In genomic region chr19:40411958-40412499, GRCh38 we compare ENCODE assay signal across 25 cellular contexts. TPM values are rescaled to one million over a fixed set of nuclear protein-coding genes. Genes with fewer than 3 reads are reported as not detected.
DNase-seq lines count a peak whose midpoint lies in the region; ATAC-seq and TF ChIP-seq lines count a peak whose summit lies in the region.
"Had no signal": no experiment of that assay in that cellular context is flagged by ENCODE, and none has a peak within 500 bp of the region (broad histone marks: within the 10 kb centered on the region; RNA-seq: fewer than 3 reads in every experiment).

No MANE protein-coding gene starts in this region.

- peak overlapping the region; percentile 21 for H3K14ac ChIP-seq in neuronal stem cell (ENCODE audit: low read length)

- H3K9ac ChIP-seq in BLaER1 (peak overlapping the region; percentile 78), OCI-LY1 (ENCODE audit: low read length) (peak overlapping the region; percentile 65), neuronal stem cell (ENCODE audit: low read depth, low read length, poor library complexity) (no peak overlapping the region)

- no peak overlapping the region for H3K4me3 Mint-ChIP-seq in activated naive CD4-positive, alpha-beta T cell treated with anti-CD3 and anti-CD28 coated beads, Interleukin-2, amount 10 ng/mL, durations not matched to agents 7 days and 5 days
- no peak overlapping the region for H3K4me3 Mint-ChIP-seq in endothelial cell (ENCODE audit: unreplicated experiment)
- H3K4me3 Mint-ChIP-seq: activated naive CD8-positive, alpha-beta T cell treated with anti-CD3 and anti-CD28 coated beads, Interleukin-2, amount 50 U/mL, for 24 hours; activated T-helper 17 cell treated with anti-CD3 and anti-CD28 coated beads, Interleukin-2, amount 50 U/mL, for 72 hours; CD4-positive, CD25-positive, alpha-beta regulatory T cell had no signal

- H3K9me3 Mint-ChIP-seq in activated naive CD4-positive, alpha-beta T cell treated with anti-CD3 and anti-CD28 coated beads, Interleukin-2, amount 10 ng/mL, durations not matched to agents 7 days and 5 days: no peaks in the 10 kb centered on the region
- no peaks in the 10 kb centered on the region for H3K9me3 Mint-ChIP-seq in endothelial cell (ENCODE audit: unreplicated experiment)
- H3K9me3 Mint-ChIP-seq: activated naive CD8-positive, alpha-beta T cell treated with anti-CD3 and anti-CD28 coated beads, Interleukin-2, amount 50 U/mL, for 24 hours; activated T-helper 17 cell treated with anti-CD3 and anti-CD28 coated beads, Interleukin-2, amount 50 U/mL, for 72 hours; CD4-positive, CD25-positive, alpha-beta regulatory T cell; immature natural killer cell had no signal

- no peak for TF ChIP-seq EP300 in gastroesophageal sphincter (IDR thresholded peaks at IDR 0.05)

- H3K36me3 Mint-ChIP-seq in activated naive CD4-positive, alpha-beta T cell treated with anti-CD3 and anti-CD28 coated beads, Interleukin-2, amount 10 ng/mL, durations not matched to agents 7 days and 5 days: no peaks in the 10 kb centered on the region
- H3K36me3 Mint-ChIP-seq in endothelial cell (ENCODE audit: low read depth, unreplicated experiment): no peaks in the 10 kb centered on the region
- H3K36me3 Mint-ChIP-seq: CD4-positive, CD25-positive, alpha-beta regulatory T cell; immature natural killer cell had no signal

- H3K27ac ChIP-seq in BLaER1 (peak overlapping the region; percentile 88), OCI-LY1 (ENCODE audit: low read depth, low read length, poor library complexity, severe bottlenecking) (peak overlapping the region; percentile 96), gastroesophageal sphincter (peak overlapping the region in 3 of 4 donors; percentile 69 to 75 (median 74)), neuronal stem cell (replicated peaks; ENCODE audit: low read length) (no peak overlapping the region)
- H3K27ac ChIP-seq: SJSA1 had no signal

- no peaks in the 10 kb centered on the region for H3K79me1 ChIP-seq in neuronal stem cell (ENCODE audit: low read depth, low read length)

- H2AFZ ChIP-seq in OCI-LY1 (ENCODE audit: low read length) (no peak overlapping the region), neuronal stem cell (ENCODE audit: low read length) (no peak overlapping the region)

- H3K27ac Mint-ChIP-seq in activated naive CD4-positive, alpha-beta T cell treated with anti-CD3 and anti-CD28 coated beads, Interleukin-2, amount 10 ng/mL, durations not matched to agents 7 days and 5 days: no peak overlapping the region
- H3K27ac Mint-ChIP-seq in endothelial cell (ENCODE audit: unreplicated experiment): no peak overlapping the region
- H3K27ac Mint-ChIP-seq: activated naive CD8-positive, alpha-beta T cell treated with anti-CD3 and anti-CD28 coated beads, Interleukin-2, amount 50 U/mL, for 24 hours; activated T-helper 17 cell treated with anti-CD3 and anti-CD28 coated beads, Interleukin-2, amount 50 U/mL, for 72 hours; CD4-positive, CD25-positive, alpha-beta regulatory T cell had no signal

- H3K79me2 ChIP-seq in OCI-LY1 (ENCODE audit: insufficient read depth, low read length): no peaks in the 10 kb centered on the region

- H3K4me1 ChIP-seq in BLaER1 (peaks cover 91% of the 10 kb centered on the region), OCI-LY1 (ENCODE audit: insufficient read depth, low read length, severe bottlenecking) (peaks cover 77% of the 10 kb centered on the region), gastroesophageal sphincter (peaks cover 0 to 37% (median 14%) of the 10 kb centered on the region in 3 donors), neuronal stem cell (ENCODE audit: control insufficient read depth in 2 of 2, insufficient read depth in 1 of 2, low read depth in 1 of 2, low read length in 2 of 2) (peaks cover 8 to 21% of the 10 kb centered on the region in 2 donors)

- CTCF ChIA-PET in activated naive CD4-positive, alpha-beta T cell treated with anti-CD3 and anti-CD28 coated beads, Interleukin-2, amount 10 ng/mL, durations not matched to agents 7 days and 5 days (lab: Charles Lee): interaction anchor here (2.6 kb wide), 2 partner anchors 9 to 53 kb away, joined by 9 to 12 read pairs; partner anchors contain the start of gene BLVRB

- no peak overlapping the region for H2BK120ac ChIP-seq in neuronal stem cell (ENCODE audit: low read depth, low read length)

- TF ChIP-seq POLR2A in gastroesophageal sphincter (IDR thresholded peaks at IDR 0.05): no peak

- no peak overlapping the region for H3K4ac ChIP-seq in neuronal stem cell (ENCODE audit: low read length)

- no peak for TF ChIP-seq CTCF in OCI-LY1 (IDR thresholded peaks at IDR 0.05; ENCODE audit: low read length)
- TF ChIP-seq CTCF in gastroesophageal sphincter (IDR thresholded peaks at IDR 0.05): no peak
- no peak for TF ChIP-seq CTCF in endothelial cell (IDR thresholded peaks at IDR 0.05; ENCODE audit: unreplicated experiment)

- DNase-seq in neuronal stem cell (ENCODE audit: low spot score): no peak
- DNase-seq in activated naive CD4-positive, alpha-beta T cell treated with anti-CD3 and anti-CD28 coated beads, Interleukin-2, amount 10 ng/mL, durations not matched to agents 7 days and 5 days: no peak
- no peak for DNase-seq in endothelial cell (ENCODE audit: low spot score)
- DNase-seq: ACHN; activated CD4-positive, CD25-positive, alpha-beta regulatory T cell treated with anti-CD3 and anti-CD28 coated beads, Interleukin-2, amount 50 U/mL, for 72 hours; activated naive CD8-positive, alpha-beta T cell treated with anti-CD3 and anti-CD28 coated beads, Interleukin-2, amount 50 U/mL, for 24 hours; CD4-positive, CD25-positive, alpha-beta regulatory T cell; DMS153; effector CD4-positive, alpha-beta T cell; head of caudate nucleus; immature natural killer cell; KG1; NCI-H2081; NCI-H510A treated with DMSO at 0.1 percent for 48 hours; retina; stimulated activated naive CD4-positive, alpha-beta T cell; transverse colon had no signal

- no peaks in the 10 kb centered on the region for H3F3A ChIP-seq in OCI-LY1 (ENCODE audit: insufficient read depth, low read length)

- H3K27me3 ChIP-seq in BLaER1 (no peaks in the 10 kb centered on the region), OCI-LY1 (ENCODE audit: insufficient read depth, low read length) (no peaks in the 10 kb centered on the region), gastroesophageal sphincter (no peaks in the 10 kb centered on the region), neuronal stem cell (ENCODE audit: control insufficient read depth in 3 of 3, insufficient read depth in 3 of 3, low read depth in 1 of 3, low read length in 3 of 3) (no peaks in the 10 kb centered on the region)
- H3K27me3 ChIP-seq: SJSA1, transverse colon had no signal

- no peak overlapping the region for H4K91ac ChIP-seq in neuronal stem cell (ENCODE audit: low read depth, low read length, poor library complexity)

- H2BK15ac ChIP-seq in neuronal stem cell (ENCODE audit: low read length): peak overlapping the region; percentile 87

- H4K20me1 ChIP-seq in BLaER1: no peaks in the 10 kb centered on the region
- no peaks in the 10 kb centered on the region for H4K20me1 ChIP-seq in OCI-LY1 (ENCODE audit: insufficient read depth, low read length)

- peaks cover 22% of the 10 kb centered on the region for H3K4me1 Mint-ChIP-seq in activated naive CD4-positive, alpha-beta T cell treated with anti-CD3 and anti-CD28 coated beads, Interleukin-2, amount 10 ng/mL, durations not matched to agents 7 days and 5 days
- peaks cover 22% of the 10 kb centered on the region for H3K4me1 Mint-ChIP-seq in endothelial cell (ENCODE audit: unreplicated experiment)

- H3K4me3 ChIP-seq in BLaER1 (peak overlapping the region; percentile 52), OCI-LY1 (ENCODE audit: low read depth, low read length, poor library complexity, severe bottlenecking) (peak overlapping the region; percentile 53), gastroesophageal sphincter (no peak overlapping the region), neuronal stem cell (ENCODE audit: low read length in 2 of 2) (no peak overlapping the region)
- H3K4me3 ChIP-seq: SJSA1, transverse colon had no signal

- ATAC-seq in gastroesophageal sphincter: no peak
- no peak for ATAC-seq in HG03135 (IDR thresholded peaks at IDR 0.05; ENCODE audit: unreplicated experiment)
- no peak for ATAC-seq in GM19463 (IDR thresholded peaks at IDR 0.05; ENCODE audit: unreplicated experiment)
- ATAC-seq: activated naive CD8-positive, alpha-beta T cell treated with anti-CD3 and anti-CD28 coated beads, Interleukin-2, amount 50 U/mL, for 24 hours; activated T-helper 17 cell treated with anti-CD3 and anti-CD28 coated beads, Interleukin-2, amount 50 U/mL, for 72 hours had no signal

- peak overlapping the region; percentile 15 for H2AK5ac ChIP-seq in neuronal stem cell (ENCODE audit: low read depth, low read length)

- H2BK12ac ChIP-seq in neuronal stem cell (ENCODE audit: low read length): no peak overlapping the region

- no peaks in the 10 kb centered on the region for H3K9me3 ChIP-seq in BLaER1
- no peaks in the 10 kb centered on the region for H3K9me3 ChIP-seq in OCI-LY1 (ENCODE audit: low read length)
- no peaks in the 10 kb centered on the region for H3K9me3 ChIP-seq in gastroesophageal sphincter
- H3K9me3 ChIP-seq in neuronal stem cell (replicated peaks in 1 of 2; ENCODE audit: control insufficient read depth in 2 of 2, insufficient read depth in 1 of 2, low read depth in 1 of 2, low read length in 2 of 2): no peaks in the 10 kb centered on the region
- H3K9me3 ChIP-seq: SJSA1, transverse colon had no signal

- peaks cover 6% of the 10 kb centered on the region; the same call in 1 of the 2 replicates for H3K36me3 ChIP-seq in BLaER1
- no peaks in the 10 kb centered on the region for H3K36me3 ChIP-seq in OCI-LY1 (ENCODE audit: insufficient read depth, low read length)
- H3K36me3 ChIP-seq in gastroesophageal sphincter: no peaks in the 10 kb centered on the region
- H3K36me3 ChIP-seq in neuronal stem cell (replicated peaks in 1 of 2; ENCODE audit: control insufficient read depth in 2 of 2, insufficient read depth in 2 of 2, low read length in 2 of 2): no peaks in the 10 kb centered on the region
- H3K36me3 ChIP-seq: SJSA1, transverse colon had no signal

- no peak overlapping the region for H4K8ac ChIP-seq in neuronal stem cell (ENCODE audit: low read depth, low read length)

- no CpG with 5 or more reads among the region's 8 CpGs for WGBS in gastroesophageal sphincter (ENCODE audit: low coverage in 1 of 2), 2 donors
- WGBS in neuronal stem cell (ENCODE audit: extremely low coverage in 2 of 2, insufficient read length in 2 of 2, insufficient replicate concordance in 1 of 2), 2 donors: no CpG with 5 or more reads among the region's 8 CpGs

- no peak overlapping the region for H2BK5ac ChIP-seq in neuronal stem cell (ENCODE audit: low read length)

- H3K9me2 ChIP-seq in OCI-LY1 (ENCODE audit: low read depth, low read length): no peaks in the 10 kb centered on the region

- peaks cover 22% of the 10 kb centered on the region for H3K27me3 Mint-ChIP-seq in activated naive CD4-positive, alpha-beta T cell treated with anti-CD3 and anti-CD28 coated beads, Interleukin-2, amount 10 ng/mL, durations not matched to agents 7 days and 5 days
- peaks cover 9% of the 10 kb centered on the region for H3K27me3 Mint-ChIP-seq in endothelial cell (ENCODE audit: unreplicated experiment)
- H3K27me3 Mint-ChIP-seq: activated T-helper 17 cell treated with anti-CD3 and anti-CD28 coated beads, Interleukin-2, amount 50 U/mL, for 72 hours; CD4-positive, CD25-positive, alpha-beta regulatory T cell had no signal

- no peak overlapping the region for H3K18ac ChIP-seq in neuronal stem cell (ENCODE audit: low read length)

- peak overlapping the region; percentile 96 for H3K4me2 ChIP-seq in BLaER1
- H3K4me2 ChIP-seq in OCI-LY1 (ENCODE audit: low read length): peak overlapping the region; percentile 51
- no peak overlapping the region for H3K4me2 ChIP-seq in neuronal stem cell (ENCODE audit: insufficient read depth, low read length, poor library complexity, severe bottlenecking)

- no peak overlapping the region for H3K23ac ChIP-seq in neuronal stem cell (ENCODE audit: low read depth, low read length, poor library complexity)

RNA-seq across cellular contexts. Expression of gene PRX, which starts 1.1 kb away (rescaled TPM):
- 10 to 100 TPM in 1 of 4 donors, 1 to 10 TPM in 3; 4.5 to 12.7 (median 6.7) TPM for total RNA-seq in gastroesophageal sphincter
- 1.9 TPM for polyA plus RNA-seq in neuronal stem cell (2013, experiment 1 of 2)
- polyA plus RNA-seq in neuronal stem cell (2013, experiment 2 of 2): 1.9 TPM
- total RNA-seq in endothelial cell (ENCODE audit: unreplicated experiment): 6.7 TPM

RNA-seq across cellular contexts. Expression of gene SERTAD1, which starts 13.8 kb away (rescaled TPM):
- total RNA-seq in gastroesophageal sphincter (10 to 100 TPM; 16.6 to 22.1 (median 18.9) TPM), endothelial cell (ENCODE audit: unreplicated experiment) (11.8 TPM)
- 2.7 TPM for polyA plus RNA-seq in neuronal stem cell (2013, experiment 1 of 2)
- 2.7 TPM for polyA plus RNA-seq in neuronal stem cell (2013, experiment 2 of 2)

RNA-seq across cellular contexts. Expression of gene HIPK4, which starts 22.0 kb away (rescaled TPM):
- 1 to 10 TPM in 1 of 4 donors, under 1 TPM in 1, not detected in 2; 0.19 to 1.1 TPM for total RNA-seq in gastroesophageal sphincter
- 0.29 TPM for polyA plus RNA-seq in neuronal stem cell (2013, experiment 1 of 2)
- 0.28 TPM for polyA plus RNA-seq in neuronal stem cell (2013, experiment 2 of 2)
- not detected for total RNA-seq in endothelial cell (ENCODE audit: unreplicated experiment)
- total RNA-seq: activated T-helper 17 cell treated with anti-CD3 and anti-CD28 coated beads, Interleukin-2, amount 50 U/mL, for 72 hours; CD4-positive, CD25-positive, alpha-beta regulatory T cell had no signal
- polyA plus RNA-seq: CD4-positive, CD25-positive, alpha-beta regulatory T cell; neural cell had no signal

RNA-seq across cellular contexts. Expression of gene SERTAD3, which starts 32.1 kb away (rescaled TPM):
- 10 to 100 TPM; 22.1 to 30.2 (median 26.4) TPM for total RNA-seq in gastroesophageal sphincter
- 13.1 TPM for polyA plus RNA-seq in neuronal stem cell (2013, experiment 1 of 2)
- polyA plus RNA-seq in neuronal stem cell (2013, experiment 2 of 2): 13.1 TPM
- total RNA-seq in endothelial cell (ENCODE audit: unreplicated experiment): 42.9 TPM

RNA-seq across cellular contexts. Expression of gene BLVRB, which starts 53.5 kb away (rescaled TPM):
- 100 to 1,000 TPM; 146 to 209 (median 164) TPM for total RNA-seq in gastroesophageal sphincter
- 25.7 TPM for polyA plus RNA-seq in neuronal stem cell (2013, experiment 1 of 2)
- polyA plus RNA-seq in neuronal stem cell (2013, experiment 2 of 2): 25.5 TPM
- 17.5 TPM for total RNA-seq in endothelial cell (ENCODE audit: unreplicated experiment)

Comparison
In these comparisons a context has a peak if more than half of its experiments do, and no peak if none do; other contexts are left out.
1. H3K4me3 ChIP-seq: peak in BLaER1 (single experiment) and OCI-LY1 (single experiment); none in gastroesophageal sphincter (0 of 2) and neuronal stem cell (0 of 2).